In genomic region chr2:101473911-101474751, GRCh38 we compare ENCODE assay signal across 9 cellular contexts. TPM values are rescaled to one million over a fixed set of nuclear protein-coding genes. Genes with fewer than 3 reads are reported as not detected.
DNase-seq lines count a peak whose midpoint lies in the region; ATAC-seq and TF ChIP-seq lines count a peak whose summit lies in the region.
"Had no signal": no experiment of that assay in that cellular context is flagged by ENCODE, and none has a peak within 500 bp of the region (broad histone marks: within the 10 kb centered on the region; RNA-seq: fewer than 3 reads in every experiment).

No MANE protein-coding gene starts in this region.

- H4K20me1 ChIP-seq in OCI-LY3 (ENCODE audit: insufficient read depth, low read length), result no peaks in the 10 kb centered on the region

- peaks cover 15% of the 10 kb centered on the region; the same call in 1 of the 2 replicates for H3K27me3 ChIP-seq in OCI-LY3 (ENCODE audit: low read depth, low read length)
- H3K27me3 ChIP-seq in psoas muscle (ENCODE audit: insufficient read depth in 3 of 3, low read length in 2 of 3), result peaks cover 0 to 14% (median 3%) of the 10 kb centered on the region in 3 donors

- TF ChIP-seq CTCF in OCI-LY3 (IDR thresholded peaks at IDR 0.05; ENCODE audit: low read depth, low read length) (no peak), psoas muscle (IDR thresholded peaks at IDR 0.05) (no peak)

- peak; percentile 66 for DNase-seq in amniotic epithelial cell (ENCODE audit: low read depth)
- peak; percentile 71 for DNase-seq in hepatic stellate cell (ENCODE audit: low spot score)
- DNase-seq in psoas muscle, result peak; percentile 60 to 65
- no peak for DNase-seq in LoVo (ENCODE audit: low spot score)

- H3K36me3 ChIP-seq in ES-I3 (ENCODE audit: insufficient read depth, low read length) (no peaks in the 10 kb centered on the region), OCI-LY3 (replicated peaks; ENCODE audit: low read depth, low read length) (no peaks in the 10 kb centered on the region), psoas muscle (ENCODE audit: insufficient read depth in 1 of 2, low read depth in 1 of 2) (no peaks in the 10 kb centered on the region)

- no peaks in the 10 kb centered on the region for H3K9me3 ChIP-seq in ES-I3 (ENCODE audit: control insufficient read depth, insufficient read depth, low read length)
- H3K9me3 ChIP-seq in OCI-LY3 (ENCODE audit: insufficient read depth, low read length), result no peaks in the 10 kb centered on the region
- H3K9me3 ChIP-seq in psoas muscle, result no peaks in the 10 kb centered on the region

- H3K4me1 ChIP-seq in ES-I3 (ENCODE audit: insufficient read depth, low read length) (peaks cover 9% of the 10 kb centered on the region; the same call in 1 of the 2 replicates), OCI-LY3 (ENCODE audit: low read length) (peaks cover 12% of the 10 kb centered on the region), psoas muscle (peaks cover 4% of the 10 kb centered on the region)

- 2 to 3% (median 3%) methylated on average over 70 to 94 of the region's 94 CpGs for WGBS in psoas muscle, 3 donors

- peak overlapping the region; percentile 88 for H3K4me2 ChIP-seq in OCI-LY3 (ENCODE audit: low read length)

- no peaks in the 10 kb centered on the region for H3K79me2 ChIP-seq in OCI-LY3 (ENCODE audit: low read length)

- intact Hi-C loops in psoas muscle (cut with DNase I), result no loop called here

- H3K9ac ChIP-seq in ES-I3 (ENCODE audit: low read depth, low read length) (peak overlapping the region; percentile 84), OCI-LY3 (ENCODE audit: low read length) (peak overlapping the region; percentile 58)

- H3K4me3 ChIP-seq in OCI-LY3 (ENCODE audit: low read length), result peak overlapping the region; percentile 82
- H3K4me3 ChIP-seq in psoas muscle, result peak overlapping the region; percentile 74

- H3K27ac ChIP-seq in OCI-LY3 (ENCODE audit: low read length) (no peak overlapping the region), psoas muscle (peak overlapping the region; percentile 66)

- ATAC-seq in psoas muscle, result peak; percentile 53 to 73 (median 67)
- no peak for ATAC-seq in GM19023 (IDR thresholded peaks at IDR 0.05; ENCODE audit: unreplicated experiment)
- ATAC-seq in GM18868 (IDR thresholded peaks at IDR 0.05; ENCODE audit: unreplicated experiment), result no peak

- H2AFZ ChIP-seq in OCI-LY3 (ENCODE audit: low read depth, low read length), result peak overlapping the region; percentile 71

RNA-seq across cellular contexts. Expression of gene RFX8, which starts 0.8 kb away (rescaled TPM):
- total RNA-seq in psoas muscle, result under 1 TPM in 1 of 4 donors, not detected in 3; 0.12 TPM
- polyA plus RNA-seq in psoas muscle, result under 1 TPM in 2 of 3 donors, not detected in 1; 0.03 to 0.29 TPM
- total RNA-seq: SK-MEL-5 had no signal

Comparison
In these comparisons a context has a peak if more than half of its experiments do, and no peak if none do; other contexts are left out.
1. ATAC-seq: peak in psoas muscle (4 of 4); none in GM19023 (single experiment) and GM18868 (single experiment).